In genomic region chr9:87269296-87269695, GRCh38 we compare ENCODE assay signal across 19 cellular contexts.
DNase-seq lines count a peak whose midpoint lies in the region; ATAC-seq and TF ChIP-seq lines count a peak whose summit lies in the region.
"Had no signal": no experiment of that assay in that cellular context is flagged by ENCODE, and none has a peak within 500 bp of the region (broad histone marks: within the 10 kb centered on the region; RNA-seq: fewer than 3 reads in every experiment).

No MANE protein-coding gene starts in this region.

- TF ChIP-seq CTCF in left ventricle myocardium inferior (IDR thresholded peaks at IDR 0.05; ENCODE audit: borderline replicate concordance) (no peak), heart right ventricle (IDR thresholded peaks at IDR 0.05) (no peak), brain microvascular endothelial cell (IDR thresholded peaks at IDR 0.05; ENCODE audit: low read depth, low read length, missing control alignments) (no peak), nephron (IDR thresholded peaks at IDR 0.05; ENCODE audit: unreplicated experiment in 3 of 3) (no peak), type B pancreatic cell (conservative IDR thresholded peaks at IDR 0.05) (no peak), body of pancreas (IDR thresholded peaks at IDR 0.05) (no peak)

- H3K4me3 Mint-ChIP-seq in nephron (no peak overlapping the region), type B pancreatic cell (no peak overlapping the region)
- H3K4me3 Mint-ChIP-seq: GM23338 had no signal

- H3K27ac ChIP-seq in left ventricle myocardium inferior (replicated peaks) (peak overlapping the region; percentile 64), heart right ventricle (peak overlapping the region in 2 of 10 donors; percentile 61 to 68), brain microvascular endothelial cell (peak overlapping the region; percentile 80), body of pancreas (no peak overlapping the region)

- H3K27me3 ChIP-seq in left ventricle myocardium inferior (ENCODE audit: low read depth) = no peaks in the 10 kb centered on the region
- H3K27me3 ChIP-seq in heart right ventricle = peaks cover 0 to 3% (median 0%) of the 10 kb centered on the region in 7 donors
- no peaks in the 10 kb centered on the region for H3K27me3 ChIP-seq in brain microvascular endothelial cell (replicated peaks)
- no peaks in the 10 kb centered on the region for H3K27me3 ChIP-seq in body of pancreas

- peaks cover 20% of the 10 kb centered on the region for H3K4me1 ChIP-seq in left ventricle myocardium inferior
- H3K4me1 ChIP-seq in heart right ventricle = peaks cover 0 to 38% (median 22%) of the 10 kb centered on the region in 9 donors
- H3K4me1 ChIP-seq in body of pancreas = peaks cover 10% of the 10 kb centered on the region

- no peak for ATAC-seq in heart right ventricle
- no peak for ATAC-seq in body of pancreas
- no peak for ATAC-seq in HG03571 (IDR thresholded peaks at IDR 0.05; ENCODE audit: unreplicated experiment)

- H3K9me3 Mint-ChIP-seq in nephron (peaks cover 2% of the 10 kb centered on the region), type B pancreatic cell (peaks cover 6% of the 10 kb centered on the region)
- H3K9me3 Mint-ChIP-seq: GM23338 had no signal

- H3K36me3 Mint-ChIP-seq in nephron (ENCODE audit: low read depth) (no peaks in the 10 kb centered on the region), type B pancreatic cell (no peaks in the 10 kb centered on the region)

- H3K4me1 Mint-ChIP-seq in nephron = peaks cover 49% of the 10 kb centered on the region
- peaks cover 39% of the 10 kb centered on the region for H3K4me1 Mint-ChIP-seq in type B pancreatic cell (ENCODE audit: unreplicated experiment)

- H3K36me3 ChIP-seq in left ventricle myocardium inferior = no peaks in the 10 kb centered on the region
- H3K36me3 ChIP-seq in heart right ventricle = no peaks in the 10 kb centered on the region
- H3K36me3 ChIP-seq in brain microvascular endothelial cell (replicated peaks) = no peaks in the 10 kb centered on the region
- H3K36me3 ChIP-seq in body of pancreas (replicated peaks in 1 of 2; ENCODE audit: insufficient read depth in 1 of 2, low read depth in 2 of 2) = no peaks in the 10 kb centered on the region

- no peak for TF ChIP-seq POLR2A in body of pancreas (IDR thresholded peaks at IDR 0.05)

- in situ Hi-C loops in brain microvascular endothelial cell (cut with HindIII; ENCODE audit: low pct_ligation_motif_present, low sequenced_read_pairs) (no loop called here), KBM-7 (cut with MboI; ENCODE audit: low pct_unique_long_range_greater_than_20kb, low sequenced_read_pairs) (no loop called here)

- H3K9me3 ChIP-seq in left ventricle myocardium inferior (replicated peaks) = no peaks in the 10 kb centered on the region
- H3K9me3 ChIP-seq in heart right ventricle = no peaks in the 10 kb centered on the region
- H3K9me3 ChIP-seq in body of pancreas = no peaks in the 10 kb centered on the region

- WGBS in heart right ventricle, 2 donors = 46 to 74% methylated on average over 2 of the region's 2 CpGs
- WGBS in body of pancreas, 2 donors = 70 to 87% methylated on average over 2 of the region's 2 CpGs

- intact Hi-C loops in left ventricle myocardium inferior (cut with micrococcal nuclease) (no loop called here), heart right ventricle (cut with DNase I) (loop anchor here in 1 of 10 donors (5.0 kb wide), 1 partner anchor 322 kb away; the partner anchor contains the start of gene GAS1), body of pancreas (cut with DNase I) (no loop called here)

- H3K27ac Mint-ChIP-seq in nephron (peak overlapping the region; percentile 87 to 91 (median 90)), type B pancreatic cell (peak overlapping the region; percentile 57)
- H3K27ac Mint-ChIP-seq: GM23338 had no signal

- DNase-seq in left ventricle myocardium inferior = no peak
- no peak for DNase-seq in heart right ventricle
- DNase-seq in brain microvascular endothelial cell = no peak
- no peak for DNase-seq in type B pancreatic cell (ENCODE audit: extremely low spot score, unreplicated experiment)
- DNase-seq in body of pancreas = no peak
- no peak for DNase-seq in KBM-7
- DNase-seq: C1 segment of cervical spinal cord, DMS 273 treated with DMSO at 0.1 percent for 48 hours, GF-D8, Kasumi-1, NCI-H1417, NCI-H1930, NCI-H2171, NCI-H446, NCI-H69, SHP77 had no signal

- H3K4me3 ChIP-seq in left ventricle myocardium inferior = no peak overlapping the region
- no peak overlapping the region for H3K4me3 ChIP-seq in heart right ventricle
- no peak overlapping the region for H3K4me3 ChIP-seq in brain microvascular endothelial cell (ENCODE audit: low read depth, low read length)
- no peak overlapping the region for H3K4me3 ChIP-seq in body of pancreas
- H3K4me3 ChIP-seq: GM23338 had no signal

- H3K27me3 Mint-ChIP-seq in nephron (ENCODE audit: low read depth) (peaks cover 11% of the 10 kb centered on the region), type B pancreatic cell (no peaks in the 10 kb centered on the region)

Comparison
In these comparisons a context has a peak if more than half of its experiments do, and no peak if none do; other contexts are left out.
1. H3K27ac ChIP-seq: peak in left ventricle myocardium inferior (single experiment) and brain microvascular endothelial cell (single experiment); none in body of pancreas (0 of 4).